In genomic region chr6:152232494-152233151, GRCh38 we compare ENCODE assay signal across 7 cellular contexts.
DNase-seq lines count a peak whose midpoint lies in the region; ATAC-seq and TF ChIP-seq lines count a peak whose summit lies in the region.

No MANE protein-coding gene starts in this region.

- in situ Hi-C loops in KBM-7 (cut with MboI; ENCODE audit: low pct_unique_long_range_greater_than_20kb, low sequenced_read_pairs), result no loop called here

- 22 to 42% methylated on average over 5 of the region's 5 CpGs for WGBS in heart right ventricle, 2 donors
- 31 to 45% (median 39%) methylated on average over 5 of the region's 5 CpGs for WGBS in stomach, 5 donors

- no peaks in the 10 kb centered on the region for H3K27me3 Mint-ChIP-seq in activated T-helper 1 cell treated with anti-CD3 and anti-CD28 coated beads, Interleukin-12 subunit alpha, Interleukin-12 subunit beta, Interleukin-2, Interleukin-4 antibody, amounts not matched to agents 30 ng/mL and 10 ng/mL and 1 ng/mL, durations not matched to agents 14 hours and 24 hours and 36 hours (ENCODE audit: insufficient read depth)
- H3K27me3 Mint-ChIP-seq in stimulated activated naive CD8-positive, alpha-beta T cell treated with anti-CD3 and anti-CD28 coated beads, Interleukin-15, Interleukin-2, amounts not matched to agents 100 ng/mL and 50 ng/mL, for 24 hours, result no peaks in the 10 kb centered on the region

- ATAC-seq in heart right ventricle (peak; percentile 29 to 91 (median 78)), HG02571 (IDR thresholded peaks at IDR 0.05; ENCODE audit: unreplicated experiment) (no peak)

- no peaks in the 10 kb centered on the region for H3K9me3 Mint-ChIP-seq in activated T-helper 1 cell treated with anti-CD3 and anti-CD28 coated beads, Interleukin-12 subunit alpha, Interleukin-12 subunit beta, Interleukin-2, Interleukin-4 antibody, amounts not matched to agents 30 ng/mL and 10 ng/mL and 1 ng/mL, durations not matched to agents 14 hours and 24 hours and 36 hours
- H3K9me3 Mint-ChIP-seq in stimulated activated naive CD8-positive, alpha-beta T cell treated with anti-CD3 and anti-CD28 coated beads, Interleukin-15, Interleukin-2, amounts not matched to agents 100 ng/mL and 50 ng/mL, for 24 hours, result no peaks in the 10 kb centered on the region

- peaks cover 28% of the 10 kb centered on the region for H3K4me1 Mint-ChIP-seq in activated T-helper 1 cell treated with anti-CD3 and anti-CD28 coated beads, Interleukin-12 subunit alpha, Interleukin-12 subunit beta, Interleukin-2, Interleukin-4 antibody, amounts not matched to agents 30 ng/mL and 10 ng/mL and 1 ng/mL, durations not matched to agents 14 hours and 24 hours and 36 hours (ENCODE audit: low read depth)
- H3K4me1 Mint-ChIP-seq in stimulated activated naive CD8-positive, alpha-beta T cell treated with anti-CD3 and anti-CD28 coated beads, Interleukin-15, Interleukin-2, amounts not matched to agents 100 ng/mL and 50 ng/mL, for 24 hours (ENCODE audit: low read depth), result peaks cover 22% of the 10 kb centered on the region

- no peak for TF ChIP-seq POLR2A in stomach (IDR thresholded peaks at IDR 0.05)

- H3K36me3 ChIP-seq in heart right ventricle (peaks cover 0 to 100% (median 61%) of the 10 kb centered on the region in 9 donors), stomach (peaks cover 27 to 95% (median 84%) of the 10 kb centered on the region in 4 donors)

- peak in 3 of 9 donors; percentile 21 to 40 (median 21) for TF ChIP-seq CTCF in heart right ventricle (IDR thresholded peaks at IDR 0.05)
- no peak for TF ChIP-seq CTCF in stomach (IDR thresholded peaks at IDR 0.05)

- no peak overlapping the region for H3K4me3 ChIP-seq in heart right ventricle
- H3K4me3 ChIP-seq in stomach, result no peak overlapping the region

- H3K4me3 Mint-ChIP-seq in activated T-helper 1 cell treated with anti-CD3 and anti-CD28 coated beads, Interleukin-12 subunit alpha, Interleukin-12 subunit beta, Interleukin-2, Interleukin-4 antibody, amounts not matched to agents 30 ng/mL and 10 ng/mL and 1 ng/mL, durations not matched to agents 14 hours and 24 hours and 36 hours, result peak overlapping the region; percentile 74
- H3K4me3 Mint-ChIP-seq in stimulated activated naive CD8-positive, alpha-beta T cell treated with anti-CD3 and anti-CD28 coated beads, Interleukin-15, Interleukin-2, amounts not matched to agents 100 ng/mL and 50 ng/mL, for 24 hours, result peak overlapping the region; percentile 77

- H3K27ac Mint-ChIP-seq in activated T-helper 1 cell treated with anti-CD3 and anti-CD28 coated beads, Interleukin-12 subunit alpha, Interleukin-12 subunit beta, Interleukin-2, Interleukin-4 antibody, amounts not matched to agents 30 ng/mL and 10 ng/mL and 1 ng/mL, durations not matched to agents 14 hours and 24 hours and 36 hours, result peak overlapping the region; percentile 55
- peak overlapping the region; percentile 85 for H3K27ac Mint-ChIP-seq in stimulated activated naive CD8-positive, alpha-beta T cell treated with anti-CD3 and anti-CD28 coated beads, Interleukin-15, Interleukin-2, amounts not matched to agents 100 ng/mL and 50 ng/mL, for 24 hours

- peak; percentile 20 for DNase-seq in KBM-7
- no peak for DNase-seq in activated T-helper 1 cell treated with anti-CD3 and anti-CD28 coated beads, Interleukin-12 subunit alpha, Interleukin-12 subunit beta, Interleukin-2, Interleukin-4 antibody, amounts not matched to agents 30 ng/mL and 10 ng/mL and 1 ng/mL, durations not matched to agents 14 hours and 24 hours and 36 hours (ENCODE audit: low spot score)
- no peak for DNase-seq in heart right ventricle
- no peak for DNase-seq in stomach
- no peak for DNase-seq in hypothalamus (lab: John Stamatoyannopoulos, UW)

- H3K4me1 ChIP-seq in heart right ventricle (peaks cover 2 to 22% (median 16%) of the 10 kb centered on the region in 9 donors), stomach (peaks cover 0 to 10% (median 4%) of the 10 kb centered on the region in 4 donors)

- H3K36me3 Mint-ChIP-seq in activated T-helper 1 cell treated with anti-CD3 and anti-CD28 coated beads, Interleukin-12 subunit alpha, Interleukin-12 subunit beta, Interleukin-2, Interleukin-4 antibody, amounts not matched to agents 30 ng/mL and 10 ng/mL and 1 ng/mL, durations not matched to agents 14 hours and 24 hours and 36 hours (ENCODE audit: low read depth), result peaks cover 25% of the 10 kb centered on the region
- peaks cover 26% of the 10 kb centered on the region for H3K36me3 Mint-ChIP-seq in stimulated activated naive CD8-positive, alpha-beta T cell treated with anti-CD3 and anti-CD28 coated beads, Interleukin-15, Interleukin-2, amounts not matched to agents 100 ng/mL and 50 ng/mL, for 24 hours (ENCODE audit: low read depth)

- TF ChIP-seq EP300 in stomach (IDR thresholded peaks at IDR 0.05), result no peak

- H3K9me3 ChIP-seq in heart right ventricle (no peaks in the 10 kb centered on the region), stomach (no peaks in the 10 kb centered on the region)

- H3K27ac ChIP-seq in heart right ventricle, result peak overlapping the region; percentile 17 to 84 (median 60)
- H3K27ac ChIP-seq in stomach, result no peak overlapping the region

- intact Hi-C loops in activated T-helper 1 cell treated with anti-CD3 and anti-CD28 coated beads, Interleukin-12 subunit alpha, Interleukin-12 subunit beta, Interleukin-2, Interleukin-4 antibody, amounts not matched to agents 30 ng/mL and 10 ng/mL and 1 ng/mL, durations not matched to agents 14 hours and 24 hours and 36 hours (cut with micrococcal nuclease), result loop anchor here (1.0 to 2.0 kb wide), 4 partner anchors 48 to 72 kb away; no protein-coding TSS in a partner anchor
- intact Hi-C loops in heart right ventricle (cut with DNase I) (no loop called here), stomach (cut with DNase I; ENCODE audit: low total_unique reads) (no loop called here)

- H3K27me3 ChIP-seq in heart right ventricle (no peaks in the 10 kb centered on the region), stomach (no peaks in the 10 kb centered on the region)

Comparison
In these comparisons a context has a peak if more than half of its experiments do, and no peak if none do; other contexts are left out.
1. H3K27ac ChIP-seq: peak in heart right ventricle (10 of 10); none in stomach (0 of 5).